ENCODE assay signal across 17 cellular contexts in genomic region chr4:153553155-153553819, GRCh38.
DNase-seq lines count a peak whose midpoint lies in the region; ATAC-seq and TF ChIP-seq lines count a peak whose summit lies in the region.
"Had no signal": no experiment of that assay in that cellular context is flagged by ENCODE, and none has a peak within 500 bp of the region (broad histone marks: within the 10 kb centered on the region; RNA-seq: fewer than 3 reads in every experiment).

No MANE protein-coding gene starts in this region.

- CTCF ChIA-PET in CD4-positive, alpha-beta T cell (lab: Charles Lee) = interaction anchor here (2.9 kb wide), 1 partner anchor 21 kb away, joined by 8 read pairs; no protein-coding TSS in a partner anchor

- H3K4me1 ChIP-seq in left ventricle myocardium inferior = peaks cover 44% of the 10 kb centered on the region
- H3K4me1 ChIP-seq in gastrocnemius medialis = peaks cover 45 to 46% of the 10 kb centered on the region in 2 donors

- H3K4me3 Mint-ChIP-seq in CD4-positive, alpha-beta T cell = no peak overlapping the region
- H3K4me3 Mint-ChIP-seq: activated naive CD8-positive, alpha-beta T cell treated with anti-CD3 and anti-CD28 coated beads, Interleukin-2, amount 10 ng/mL, durations not matched to agents 7 days and 5 days; effector memory CD8-positive, alpha-beta T cell had no signal

- no peak overlapping the region for H3K27ac ChIP-seq in CD4-positive, alpha-beta T cell (ENCODE audit: low read depth, low read length)
- peak overlapping the region; percentile 82 for H3K27ac ChIP-seq in SK-N-MC
- peak overlapping the region; percentile 89 for H3K27ac ChIP-seq in left ventricle myocardium inferior (replicated peaks)
- peak overlapping the region; percentile 86 to 92 (median 89) for H3K27ac ChIP-seq in gastrocnemius medialis
- H3K27ac ChIP-seq: prostate gland had no signal

- H3K36me3 Mint-ChIP-seq in CD4-positive, alpha-beta T cell (ENCODE audit: low read depth) = peaks cover 80% of the 10 kb centered on the region

- no peak overlapping the region for H3K9ac ChIP-seq in SK-N-MC (ENCODE audit: insufficient read length)

- H3K36me3 ChIP-seq in SK-N-MC (ENCODE audit: insufficient read depth, low read length) = peaks cover 18% of the 10 kb centered on the region
- peaks cover 3% of the 10 kb centered on the region for H3K36me3 ChIP-seq in left ventricle myocardium inferior
- H3K36me3 ChIP-seq in gastrocnemius medialis = no peaks in the 10 kb centered on the region
- H3K36me3 ChIP-seq: prostate gland had no signal

- H3K9me3 ChIP-seq in CD4-positive, alpha-beta T cell (ENCODE audit: control insufficient read depth, low read length) = no peaks in the 10 kb centered on the region
- H3K9me3 ChIP-seq in SK-N-MC (ENCODE audit: low read depth, low read length) (no peaks in the 10 kb centered on the region), left ventricle myocardium inferior (replicated peaks) (no peaks in the 10 kb centered on the region), gastrocnemius medialis (no peaks in the 10 kb centered on the region)
- H3K9me3 ChIP-seq: prostate gland had no signal

- H3K27ac Mint-ChIP-seq in CD4-positive, alpha-beta T cell = peak overlapping the region; percentile 21
- H3K27ac Mint-ChIP-seq: activated naive CD8-positive, alpha-beta T cell treated with anti-CD3 and anti-CD28 coated beads, Interleukin-2, amount 10 ng/mL, durations not matched to agents 7 days and 5 days had no signal

- DNase-seq in CD4-positive, alpha-beta T cell = no peak
- no peak for DNase-seq in SK-N-MC (ENCODE audit: low read depth, low spot score)
- no peak for DNase-seq in left ventricle myocardium inferior
- DNase-seq in gastrocnemius medialis = no peak
- DNase-seq in medulla oblongata (ENCODE audit: extremely low spot score) = no peak
- DNase-seq in activated CD4-positive, alpha-beta T cell treated with anti-CD3 and anti-CD28 coated beads for 48 hours = no peak
- DNase-seq: activated CD4-positive, CD25-positive, alpha-beta regulatory T cell treated with anti-CD3 and anti-CD28 coated beads, Interleukin-2, amount 50 U/mL, for 72 hours; activated CD8-positive, alpha-beta memory T cell treated with anti-CD3 and anti-CD28 coated beads, Interleukin-2, amount 50 U/mL, for 4 hours; activated naive CD8-positive, alpha-beta T cell treated with anti-CD3 and anti-CD28 coated beads, Interleukin-2, amount 10 ng/mL, durations not matched to agents 7 days and 5 days; caudate nucleus; DMS 273 treated with DMSO at 0.1 percent for 48 hours; effector memory CD8-positive, alpha-beta T cell; H7; NCI-H1417; NCI-H774 had no signal

- no peak for TF ChIP-seq POLR2A in gastrocnemius medialis (IDR thresholded peaks at IDR 0.05)

- no peaks in the 10 kb centered on the region for H3K9me3 Mint-ChIP-seq in CD4-positive, alpha-beta T cell
- H3K9me3 Mint-ChIP-seq: activated naive CD8-positive, alpha-beta T cell treated with anti-CD3 and anti-CD28 coated beads, Interleukin-2, amount 10 ng/mL, durations not matched to agents 7 days and 5 days; effector memory CD8-positive, alpha-beta T cell had no signal

- H3K27me3 Mint-ChIP-seq in CD4-positive, alpha-beta T cell = no peaks in the 10 kb centered on the region
- H3K27me3 Mint-ChIP-seq: activated naive CD8-positive, alpha-beta T cell treated with anti-CD3 and anti-CD28 coated beads, Interleukin-2, amount 10 ng/mL, durations not matched to agents 7 days and 5 days; effector memory CD8-positive, alpha-beta T cell had no signal

- peaks cover 65% of the 10 kb centered on the region for H3K4me1 Mint-ChIP-seq in CD4-positive, alpha-beta T cell (ENCODE audit: low read depth)

- H3K27me3 ChIP-seq in CD4-positive, alpha-beta T cell (ENCODE audit: control insufficient read depth, insufficient read depth, low read length) = no peaks in the 10 kb centered on the region
- H3K27me3 ChIP-seq in left ventricle myocardium inferior (ENCODE audit: low read depth) (no peaks in the 10 kb centered on the region), gastrocnemius medialis (no peaks in the 10 kb centered on the region)

- POLR2A ChIA-PET in CD4-positive, alpha-beta T cell (lab: Charles Lee) = interaction anchor here (1.4 kb wide), 1 partner anchor 12 kb away, joined by 3 read pairs; no protein-coding TSS in a partner anchor

- no peak for TF ChIP-seq CTCF in CD4-positive, alpha-beta T cell (IDR thresholded peaks at IDR 0.05)
- TF ChIP-seq CTCF in left ventricle myocardium inferior (IDR thresholded peaks at IDR 0.05; ENCODE audit: borderline replicate concordance) = no peak
- no peak for TF ChIP-seq CTCF in gastrocnemius medialis (IDR thresholded peaks at IDR 0.05 in 4 of 5, conservative IDR thresholded peaks at IDR 0.05 in 1 of 5)

- in situ Hi-C loops in gastrocnemius medialis (cut with MboI; ENCODE audit: low sequenced_read_pairs in 4 of 4) = no loop called here

- H3K4me3 ChIP-seq in SK-N-MC (peak overlapping the region; percentile 46), left ventricle myocardium inferior (peak overlapping the region; percentile 49), gastrocnemius medialis (no peak overlapping the region)
- H3K4me3 ChIP-seq: prostate gland had no signal

- intact Hi-C loops in CD4-positive, alpha-beta T cell (cut with DNase I, micrococcal nuclease) = no loop called here
- intact Hi-C loops in left ventricle myocardium inferior (cut with micrococcal nuclease) = no loop called here
- intact Hi-C loops in gastrocnemius medialis (cut with DNase I; ENCODE audit: low total_unique reads) = no loop called here

- ATAC-seq in CD4-positive, alpha-beta T cell (ENCODE audit: poor library complexity) = no peak
- ATAC-seq in gastrocnemius medialis = peak; percentile 19 to 45
- ATAC-seq in HG03521 (IDR thresholded peaks at IDR 0.05; ENCODE audit: unreplicated experiment) = no peak
- ATAC-seq: effector memory CD8-positive, alpha-beta T cell had no signal

Comparison
In these comparisons a context has a peak if more than half of its experiments do, and no peak if none do; other contexts are left out.
1. ATAC-seq: peak in gastrocnemius medialis (2 of 2); none in CD4-positive, alpha-beta T cell (single experiment) and HG03521 (single experiment).
2. H3K4me3 ChIP-seq: peak in SK-N-MC (single experiment) and left ventricle myocardium inferior (single experiment); none in gastrocnemius medialis (0 of 4).